8 cellular contexts compared by ENCODE assay signal in genomic region chr1:149811514-149811889, GRCh38. TPM values are rescaled to one million over a fixed set of nuclear protein-coding genes. Genes with fewer than 3 reads are reported as not detected.
DNase-seq lines count a peak whose midpoint lies in the region; ATAC-seq and TF ChIP-seq lines count a peak whose summit lies in the region.
"Not testable (repeated sequence)": the region's sequence is repeated elsewhere in the genome, so short reads cannot be mapped to it uniquely, and the experiment has no call there.

No MANE protein-coding gene starts in this region.

- not testable (repeated sequence) for H3K27me3 Mint-ChIP-seq in activated naive CD8-positive, alpha-beta T cell treated with anti-CD3 and anti-CD28 coated beads for 36 hours; naive B cell

- H3K4me3 Mint-ChIP-seq in activated naive CD8-positive, alpha-beta T cell treated with anti-CD3 and anti-CD28 coated beads for 36 hours: peak overlapping the region; percentile 84
- peak overlapping the region; percentile 84 to 100 (median 98) for H3K4me3 Mint-ChIP-seq in naive B cell

- H3K36me3 Mint-ChIP-seq in activated naive CD8-positive, alpha-beta T cell treated with anti-CD3 and anti-CD28 coated beads for 36 hours; naive B cell: not testable (repeated sequence)

- peak overlapping the region; percentile 34 for H3K4me3 ChIP-seq in H7 (ENCODE audit: insufficient read depth, low read depth, low read length)
- H3K4me3 ChIP-seq in fibroblast of the aortic adventitia (ENCODE audit: low read depth, low read length): peak overlapping the region; percentile 43

- H3K27ac Mint-ChIP-seq in activated naive CD8-positive, alpha-beta T cell treated with anti-CD3 and anti-CD28 coated beads for 36 hours: peak overlapping the region; percentile 97
- H3K27ac Mint-ChIP-seq in naive B cell: peak overlapping the region in 5 of 6 donors; percentile 69 to 99 (median 89)

- TF ChIP-seq CTCF in fibroblast of the aortic adventitia (IDR thresholded peaks at IDR 0.05; ENCODE audit: insufficient read depth, low read length): not testable (repeated sequence)

- peak; percentile 65 for DNase-seq in EL
- peak; percentile 2 for DNase-seq in H7
- DNase-seq in KBM-7: peak; percentile 77
- DNase-seq in activated naive CD8-positive, alpha-beta T cell treated with anti-CD3 and anti-CD28 coated beads for 36 hours: peak; percentile 40
- peak; percentile 8 for DNase-seq in fibroblast of the aortic adventitia (ENCODE audit: low read depth)
- DNase-seq in naive B cell: not testable (repeated sequence)
- DNase-seq in superior temporal gyrus (ENCODE audit: extremely low spot score): peak; percentile 4

- not testable (repeated sequence) for H3K27me3 ChIP-seq in H7 (ENCODE audit: control insufficient read depth, insufficient read depth, low read length)

- H3K36me3 ChIP-seq in H7 (replicated peaks; ENCODE audit: control insufficient read depth, insufficient read depth, low read length): not testable (repeated sequence)

- H3K4me1 Mint-ChIP-seq in activated naive CD8-positive, alpha-beta T cell treated with anti-CD3 and anti-CD28 coated beads for 36 hours: not testable (repeated sequence)
- peaks cover 5 to 15% (median 9%) of the 10 kb centered on the region in 3 donors for H3K4me1 Mint-ChIP-seq in naive B cell

- peak; percentile 9 to 12 for ATAC-seq in naive B cell (ENCODE audit: low read depth in 2 of 2)

- TF ChIP-seq POLR2A in Raji (IDR thresholded peaks at IDR 0.05; ENCODE audit: insufficient read depth, low read depth, low read length): peak; percentile 58; the same call in 1 of the 2 replicates

- in situ Hi-C loops in KBM-7 (cut with MboI; ENCODE audit: low pct_unique_long_range_greater_than_20kb, low sequenced_read_pairs): not testable (repeated sequence)

- not testable (repeated sequence) for H3K9me3 Mint-ChIP-seq in activated naive CD8-positive, alpha-beta T cell treated with anti-CD3 and anti-CD28 coated beads for 36 hours; naive B cell

RNA-seq across cellular contexts. Expression of gene FCGR1A, which starts 29.0 kb away (rescaled TPM):
- total RNA-seq in H7 (2014; rRNA removed; shearing (Covaris generic)): not detected in 2 replicates
- total RNA-seq in activated naive CD8-positive, alpha-beta T cell treated with anti-CD3 and anti-CD28 coated beads for 36 hours: not detected
- total RNA-seq in fibroblast of the aortic adventitia (ENCODE audit: low replicate concordance): not detected in 2 replicates
- polyA plus RNA-seq in naive B cell (ENCODE audit: low read depth in 6 of 6): not detected
